In the genomic region with DNA sequence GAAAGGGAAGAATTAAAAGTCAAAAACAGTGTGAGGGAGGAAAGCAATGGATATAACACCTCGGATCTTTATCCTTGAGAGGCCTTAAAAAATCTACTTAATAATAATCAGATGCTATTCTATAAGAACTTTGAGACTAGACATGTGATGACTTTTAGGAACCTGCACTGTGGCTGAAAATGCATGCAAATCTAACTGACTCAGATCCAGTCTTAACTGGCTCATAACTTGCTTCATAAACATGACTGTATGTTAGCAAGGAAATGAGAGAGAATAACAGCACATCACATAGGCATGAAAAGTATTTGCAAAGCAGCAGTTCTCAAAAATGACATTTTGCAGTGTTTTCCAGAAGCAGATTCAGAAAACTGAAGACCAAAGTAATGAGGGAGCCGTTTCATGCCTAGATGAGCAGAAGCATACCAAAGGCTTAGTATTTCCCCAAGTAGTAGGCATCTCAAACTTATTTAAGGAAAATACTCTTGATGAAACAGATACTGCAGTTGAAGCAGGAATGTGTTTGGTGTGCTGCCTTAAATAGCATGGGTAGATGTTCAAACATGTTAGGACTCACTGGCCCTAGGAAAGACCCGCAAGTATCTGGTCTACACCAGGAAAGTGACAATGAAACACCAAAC, we compare ENCODE assay signal across 8 cellular contexts.
DNase-seq lines count a peak whose midpoint lies in the region; TF ChIP-seq lines count a peak whose summit lies in the region.
"Not testable (repeated sequence)": the region's sequence is repeated elsewhere in the genome, so short reads cannot be mapped to it uniquely, and the experiment has no call there.

No MANE protein-coding gene starts in this region.

- H3K4me2 ChIP-seq in fibroblast of lung (ENCODE audit: extremely low read depth, insufficient read depth, low read length), result not testable (repeated sequence)

- not testable (repeated sequence) for H3K36me3 Mint-ChIP-seq in osteocyte (ENCODE audit: unreplicated experiment)

- peak overlapping the region; percentile 88 for H3K27ac Mint-ChIP-seq in osteocyte (ENCODE audit: unreplicated experiment)

- H3K4me3 Mint-ChIP-seq in osteocyte (ENCODE audit: unreplicated experiment), result not testable (repeated sequence)

- not testable (repeated sequence) for H3K4me3 ChIP-seq in AG04449 (ENCODE audit: low read depth, low read length); cardiac fibroblast (replicated peaks in 1 of 2; ENCODE audit: low read depth in 2 of 2, low read length in 2 of 2); fibroblast of lung (replicated peaks in 1 of 4; ENCODE audit: control extremely low read depth in 1 of 4, insufficient read depth in 1 of 4, low read depth in 3 of 4, low read length in 4 of 4)

- not testable (repeated sequence) for H3K4me1 ChIP-seq in fibroblast of lung (ENCODE audit: control insufficient read depth, extremely low read depth, insufficient read depth, low read length)

- not testable (repeated sequence) for H3K27me3 Mint-ChIP-seq in osteocyte (ENCODE audit: unreplicated experiment)

- H3K4me1 Mint-ChIP-seq in osteocyte (ENCODE audit: unreplicated experiment), result peaks cover 35% of the 10 kb centered on the region

- not testable (repeated sequence) for TF ChIP-seq CTCF in AG04449 (IDR thresholded peaks at IDR 0.05; ENCODE audit: insufficient read depth, low read length, missing control alignments); cardiac fibroblast (IDR thresholded peaks at IDR 0.05; ENCODE audit: low read depth, low read length); fibroblast of lung (conservative IDR thresholded peaks at IDR 0.05 in 1 of 2, IDR thresholded peaks at IDR 0.05 in 1 of 2; ENCODE audit: low read depth in 1 of 2, low read length in 2 of 2); osteocyte (IDR thresholded peaks at IDR 0.05)

- CTCF ChIA-PET in AG04449 (lab: Yijun Ruan, JAX), result not testable (repeated sequence)

- H3K9me3 Mint-ChIP-seq in osteocyte (ENCODE audit: unreplicated experiment), result not testable (repeated sequence)

- not testable (repeated sequence) for H3K9me3 ChIP-seq in fibroblast of lung (ENCODE audit: control insufficient read depth, insufficient read depth, low read depth, low read length)

- not testable (repeated sequence) for H3K79me2 ChIP-seq in fibroblast of lung (ENCODE audit: control insufficient read depth, insufficient read depth, low read length)

- H2AFZ ChIP-seq in fibroblast of lung (ENCODE audit: low read length), result not testable (repeated sequence)

- DNase-seq in AG04449 (ENCODE audit: low read depth, low spot score) (peak; percentile 56), ELR (ENCODE audit: low read depth) (peak; percentile 67), LHCN-M2 (ENCODE audit: low read depth) (peak; percentile 42), amniotic epithelial cell (ENCODE audit: low read depth) (peak; percentile 60), cardiac fibroblast (ENCODE audit: low read depth in 2 of 2) (peak; percentile 43 to 71), fibroblast of lung (ENCODE audit: low read depth in 2 of 2) (peak; percentile 57 to 81), iris pigment epithelial cell (ENCODE audit: low read depth) (peak; percentile 87)
- not testable (repeated sequence) for DNase-seq in osteocyte (ENCODE audit: extremely low spot score, unreplicated experiment)

- not testable (repeated sequence) for H3K27me3 ChIP-seq in fibroblast of lung (ENCODE audit: control insufficient read depth, insufficient read depth, low read length)

- POLR2A ChIA-PET in AG04449 (lab: Yijun Ruan, JAX), result not testable (repeated sequence)

- H3K9ac ChIP-seq in fibroblast of lung (ENCODE audit: insufficient read depth, low read length), result not testable (repeated sequence)

- peak overlapping the region; percentile 38 for H3K27ac ChIP-seq in fibroblast of lung (ENCODE audit: insufficient read depth, low read length)

- not testable (repeated sequence) for H4K20me1 ChIP-seq in fibroblast of lung (ENCODE audit: control insufficient read depth, extremely low read depth, insufficient read depth, low read length)

- H3K36me3 ChIP-seq in fibroblast of lung (ENCODE audit: control insufficient read depth, insufficient read depth, low read length), result not testable (repeated sequence)
